ENCODE assay signal across 8 cellular contexts in the genomic region with DNA sequence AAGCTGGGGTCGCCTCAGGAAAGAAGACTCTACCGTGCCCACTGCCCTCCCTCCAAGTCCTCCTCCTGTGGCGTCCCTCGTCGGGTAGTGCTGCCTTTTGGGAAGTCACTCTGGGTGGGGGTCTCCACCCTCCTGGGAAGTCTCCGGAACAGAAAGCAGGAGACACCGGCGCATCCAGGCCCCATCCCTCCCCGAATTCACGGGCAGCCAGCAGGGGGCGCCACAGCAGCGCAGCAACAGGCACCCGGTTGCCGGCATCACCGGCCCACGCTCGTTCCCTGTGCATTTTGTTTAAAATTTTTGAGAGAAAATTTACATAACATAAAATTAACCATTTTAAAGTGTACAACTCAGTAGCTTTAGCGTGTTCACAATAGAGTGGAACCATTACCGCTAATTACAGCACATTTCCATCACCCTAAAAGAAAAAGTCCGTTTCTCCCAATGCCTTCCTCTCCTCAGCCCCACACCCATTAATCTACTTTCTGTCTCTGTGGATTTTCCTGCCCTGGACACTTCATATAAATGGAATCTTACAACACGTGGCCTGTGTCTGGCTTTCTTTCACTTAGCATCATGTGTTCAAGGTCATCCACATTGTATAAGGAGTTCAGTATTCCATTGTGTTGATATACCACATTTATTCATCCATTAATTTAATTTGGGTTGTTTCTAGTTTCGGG.
A peak's percentile ranks its signal among the peaks of the same experiment; 100 is the strongest.
DNase-seq lines count a peak whose midpoint lies in the region; TF ChIP-seq lines count a peak whose summit lies in the region.

No MANE protein-coding gene starts in this region.

- no peaks in the 10 kb centered on the region for H3K9me3 ChIP-seq in A673 (ENCODE audit: low read depth, low read length, poor library complexity, severe bottlenecking)

- in situ Hi-C loops in ACHN (cut with HindIII; ENCODE audit: low pct_ligation_motif_present, low pct_unique_long_range_greater_than_20kb, low sequenced_read_pairs): no loop called here

- no peaks in the 10 kb centered on the region for H3K27me3 ChIP-seq in A673 (replicated peaks; ENCODE audit: insufficient read depth, low read depth, low read length, poor library complexity)

- intact Hi-C loops in A673 (cut with micrococcal nuclease; ENCODE audit: unreplicated experiment): no loop called here

- CTCF ChIA-PET in A673 (lab: Charles Lee): no interaction called here

- TF ChIP-seq CTCF in A673 (conservative IDR thresholded peaks at IDR 0.05; ENCODE audit: low read depth, low read length) (peak; percentile 96), GM20000 (IDR thresholded peaks at IDR 0.05; ENCODE audit: extremely low read depth, missing control alignments) (peak; percentile 94)

- DNase-seq in A673 (ENCODE audit: low spot score) (peak; percentile 53), GM20000 (ENCODE audit: low spot score) (peak; percentile 79), UCSD-AML1 (lab: John Stamatoyannopoulos, UW; ENCODE audit: unreplicated experiment) (peak; percentile 25), ecto neural progenitor cell (ENCODE audit: low spot score) (peak; percentile 76), midbrain (lab: John Stamatoyannopoulos, UW) (peak; percentile 68), superior temporal gyrus (ENCODE audit: extremely low spot score) (peak; percentile 62), ACHN (no peak), NCI-H1417 treated with DMSO at 0.1 percent for 48 hours (lab: John Stamatoyannopoulos, UW) (no peak)

- no TSS peak for BruUV-seq in A673 (replicated peaks; lab: Mats Ljungman, UMichigan)

- H3K4me3 ChIP-seq in A673 (ENCODE audit: low read depth, low read length, poor library complexity, severe bottlenecking): no peak overlapping the region

- H3K4me1 ChIP-seq in A673 (ENCODE audit: insufficient read depth, low read length, poor library complexity, severe bottlenecking): no peaks in the 10 kb centered on the region

- H3K27ac ChIP-seq in A673 (ENCODE audit: low read depth, low read length, poor library complexity, severe bottlenecking): no peak overlapping the region

- H3K36me3 ChIP-seq in A673 (ENCODE audit: insufficient read depth, low read length, poor library complexity, severe bottlenecking): no peaks in the 10 kb centered on the region

- POLR2A ChIA-PET in A673 (lab: Charles Lee; ENCODE audit: low non-redundant PET): no interaction called here

Comparison
In these comparisons a context has a peak if more than half of its experiments do, and no peak if none do; other contexts are left out.
1. DNase-seq: peak in A673 (single experiment), GM20000 (single experiment), UCSD-AML1 (single experiment), ecto neural progenitor cell (single experiment), midbrain (single experiment) and superior temporal gyrus (single experiment); none in ACHN (single experiment) and NCI-H1417 treated with DMSO at 0.1 percent for 48 hours (single experiment).